In genomic region chr5:6197427-6197826, GRCh38 we compare ENCODE assay signal across 18 cellular contexts.
A peak's percentile ranks its signal among the peaks of the same experiment; 100 is the strongest.
DNase-seq lines count a peak whose midpoint lies in the region; ATAC-seq and TF ChIP-seq lines count a peak whose summit lies in the region.
"Had no signal": no experiment of that assay in that cellular context is flagged by ENCODE, and none has a peak within 500 bp of the region (broad histone marks: within the 10 kb centered on the region; RNA-seq: fewer than 3 reads in every experiment).

No MANE protein-coding gene starts in this region.

- H3K36me3 ChIP-seq in BLaER1 treated with 17β-estradiol and CSF1 and Interleukin-3, amounts not matched to agents 10 nM and 100 nM = no peaks in the 10 kb centered on the region; a peak in 1 of 22 replicates
- no peaks in the 10 kb centered on the region for H3K36me3 ChIP-seq in psoas muscle (ENCODE audit: insufficient read depth in 1 of 2, low read depth in 1 of 2)

- intact Hi-C loops in psoas muscle (cut with DNase I) = no loop called here

- H3K27me3 ChIP-seq in BLaER1 treated with 17β-estradiol and CSF1 and Interleukin-3, amounts not matched to agents 10 nM and 100 nM = no peaks in the 10 kb centered on the region
- no peaks in the 10 kb centered on the region for H3K27me3 ChIP-seq in psoas muscle (ENCODE audit: insufficient read depth in 3 of 3, low read length in 2 of 3)

- no peak overlapping the region for H3K4me3 ChIP-seq in BLaER1 treated with 17β-estradiol and CSF1 and Interleukin-3, amounts not matched to agents 10 nM and 100 nM
- H3K4me3 ChIP-seq in NB4 (ENCODE audit: low read depth, low read length) = no peak overlapping the region
- no peak overlapping the region for H3K4me3 ChIP-seq in psoas muscle
- H3K4me3 ChIP-seq: GM23338 had no signal

- TF ChIP-seq CTCF in NB4 (IDR thresholded peaks at IDR 0.05; ENCODE audit: low read depth, low read length) (peak; percentile 6), psoas muscle (IDR thresholded peaks at IDR 0.05) (no peak)

- peaks cover 0 to 22% (median 13%) of the 10 kb centered on the region in 10 experiments; a peak in 12 of 20 replicates for H3K4me1 ChIP-seq in BLaER1 treated with 17β-estradiol and CSF1 and Interleukin-3, amounts not matched to agents 10 nM and 100 nM
- H3K4me1 ChIP-seq in psoas muscle = no peaks in the 10 kb centered on the region

- TF ChIP-seq POLR2A in NB4 (IDR thresholded peaks at IDR 0.05; ENCODE audit: extremely low read depth, insufficient read length) = no peak

- peak overlapping the region in 10 of 11 experiments; percentile 0 to 49 (median 24); a peak in 15 of 22 replicates for H3K4me2 ChIP-seq in BLaER1 treated with 17β-estradiol and CSF1 and Interleukin-3, amounts not matched to agents 10 nM and 100 nM
- H3K4me2 ChIP-seq: GM23338 had no signal

- DNase-seq in NB4 (ENCODE audit: low read depth) = peak; percentile 29
- peak; percentile 17 for DNase-seq in UCSD-AML1 (lab: John Stamatoyannopoulos, UW; ENCODE audit: unreplicated experiment)
- DNase-seq in psoas muscle = no peak
- DNase-seq: CD8-positive, alpha-beta T cell; DND-41; Karpas-422; NCI-H2107; NCI-H345; NCI-H526 treated with DMSO at 0.1 percent for 48 hours; NK-92 treated with Interleukin-12 subunit alpha and Interleukin-12 subunit beta, amount 100 ng/mL, for 24 hours; SIG-M5; T-helper 9 cell had no signal

- ATAC-seq in GM18867 (IDR thresholded peaks at IDR 0.05; ENCODE audit: unreplicated experiment) (peak; percentile 48), psoas muscle (no peak), HG03045 (IDR thresholded peaks at IDR 0.05; ENCODE audit: unreplicated experiment) (no peak), GM18519 (IDR thresholded peaks at IDR 0.05; ENCODE audit: low FRiP score, unreplicated experiment) (no peak)
- ATAC-seq: CD8-positive, alpha-beta T cell; GM23338; HepG2 had no signal

- WGBS in psoas muscle, 3 donors = 63 to 81% (median 74%) methylated on average over 7 of the region's 7 CpGs

- peak overlapping the region in 5 of 11 experiments; percentile 24 to 54 (median 28); a peak in 7 of 22 replicates for H3K27ac ChIP-seq in BLaER1 treated with 17β-estradiol and CSF1 and Interleukin-3, amounts not matched to agents 10 nM and 100 nM
- H3K27ac ChIP-seq in psoas muscle = no peak overlapping the region

- no peaks in the 10 kb centered on the region for H4K20me1 ChIP-seq in BLaER1 treated with 17β-estradiol and CSF1 and Interleukin-3, amounts not matched to agents 10 nM and 100 nM

- H3K9ac ChIP-seq in BLaER1 treated with 17β-estradiol and CSF1 and Interleukin-3, amounts not matched to agents 10 nM and 100 nM = no peak overlapping the region

- H3K9me3 ChIP-seq in BLaER1 treated with 17β-estradiol and CSF1 and Interleukin-3, amounts not matched to agents 10 nM and 100 nM (replicated peaks in 1 of 11) = peaks cover 14 to 32% (median 21%) of the 10 kb centered on the region in 11 experiments; a peak in 19 of 22 replicates
- no peaks in the 10 kb centered on the region for H3K9me3 ChIP-seq in psoas muscle

Comparison
In these comparisons a context has a peak if more than half of its experiments do, and no peak if none do; other contexts are left out.
1. DNase-seq: peak in NB4 (single experiment) and UCSD-AML1 (single experiment); none in psoas muscle (0 of 2).